13 cellular contexts compared by ENCODE assay signal in the genomic region with DNA sequence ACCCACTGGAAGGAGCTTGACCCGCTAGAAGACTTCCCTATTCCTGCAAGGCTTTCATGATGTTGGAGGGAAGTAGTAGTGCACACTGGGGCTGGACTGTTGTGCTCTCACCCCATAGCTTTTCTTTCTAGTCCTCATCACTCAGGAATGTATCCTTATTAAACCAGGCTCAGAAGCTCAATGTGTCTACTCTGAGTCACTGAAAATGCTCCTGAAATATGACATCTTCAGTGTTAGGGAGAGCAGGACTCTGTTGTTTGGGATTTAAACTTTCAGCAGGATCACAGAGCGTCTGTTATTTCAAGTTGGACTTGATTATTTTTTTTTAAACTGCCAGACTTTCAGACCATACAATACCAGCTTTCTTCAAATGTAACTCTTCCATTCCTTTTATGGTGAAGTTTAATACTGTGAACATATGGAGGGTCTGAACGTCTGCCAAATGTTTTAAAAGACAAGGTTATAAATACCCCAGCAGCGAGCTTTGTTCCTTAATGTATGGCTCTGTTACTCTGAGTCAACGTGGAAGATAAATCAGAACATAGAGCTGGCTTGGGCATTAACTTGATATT.
DNase-seq lines count a peak whose midpoint lies in the region; ATAC-seq and TF ChIP-seq lines count a peak whose summit lies in the region.
"Had no signal": no experiment of that assay in that cellular context is flagged by ENCODE, and none has a peak within 500 bp of the region (broad histone marks: within the 10 kb centered on the region; RNA-seq: fewer than 3 reads in every experiment).

No MANE protein-coding gene starts in this region.

- ATAC-seq in HG03460 (IDR thresholded peaks at IDR 0.05; ENCODE audit: unreplicated experiment) (no peak), GM21529 (IDR thresholded peaks at IDR 0.05; ENCODE audit: unreplicated experiment) (no peak)
- ATAC-seq: GM12878 had no signal

- no peaks in the 10 kb centered on the region for H3K36me3 ChIP-seq in ACC112 (ENCODE audit: insufficient read depth, low read length)
- H3K36me3 ChIP-seq: BLaER1 treated with 17β-estradiol and CSF1 and Interleukin-3, amounts not matched to agents 10 nM and 100 nM; neural progenitor cell had no signal

- H3K4me3 ChIP-seq in ACC112 (ENCODE audit: low read depth, low read length), result peak overlapping the region; percentile 41
- H3K4me3 ChIP-seq: BLaER1 treated with 17β-estradiol and CSF1 and Interleukin-3, amounts not matched to agents 10 nM and 100 nM; GM12878; neural progenitor cell had no signal

- H3K36me3 Mint-ChIP-seq in activated T-cell treated with anti-CD3 and anti-CD28 coated beads, Interleukin-2, amount 50 U/mL, for 24 hours (ENCODE audit: low read depth), result no peaks in the 10 kb centered on the region
- H3K36me3 Mint-ChIP-seq: neural progenitor cell had no signal

- peak overlapping the region; percentile 68 for H2AFZ ChIP-seq in ACC112 (ENCODE audit: low read length, unreplicated experiment)
- H2AFZ ChIP-seq: neural progenitor cell had no signal

- H3K79me2 ChIP-seq in ACC112 (ENCODE audit: control insufficient read depth, insufficient read depth, low read length, unreplicated experiment), result no peaks in the 10 kb centered on the region

- no peak for TF ChIP-seq CTCF in GM13977 (IDR thresholded peaks at IDR 0.05; ENCODE audit: extremely low read depth, insufficient read depth, missing control alignments)

- H3K4me1 Mint-ChIP-seq in activated T-cell treated with anti-CD3 and anti-CD28 coated beads, Interleukin-2, amount 50 U/mL, for 24 hours (ENCODE audit: low read depth), result no peaks in the 10 kb centered on the region
- H3K4me1 Mint-ChIP-seq: neural progenitor cell had no signal

- H3K27me3 ChIP-seq in ACC112 (ENCODE audit: insufficient read depth, low read length), result no peaks in the 10 kb centered on the region
- H3K27me3 ChIP-seq: BLaER1 treated with 17β-estradiol and CSF1 and Interleukin-3, amounts not matched to agents 10 nM and 100 nM; neural progenitor cell had no signal

- DNase-seq in HS-27A (ENCODE audit: low read depth) (peak; percentile 80), amniotic stem cell (lab: John Stamatoyannopoulos, UW) (peak; percentile 70), islet precursor cell (peak; percentile 67), GM13977 (ENCODE audit: low spot score) (no peak)
- no peak for DNase-seq in activated T-cell treated with anti-CD3 and anti-CD28 coated beads, Interleukin-2, amount 50 U/mL, for 24 hours
- DNase-seq: activated CD8-positive, alpha-beta memory T cell treated with anti-CD3 and anti-CD28 coated beads for 24 hours; NCI-H1092 treated with DMSO at 0.1 percent for 48 hours had no signal

- no peak overlapping the region for H3K27ac Mint-ChIP-seq in activated T-cell treated with anti-CD3 and anti-CD28 coated beads, Interleukin-2, amount 50 U/mL, for 24 hours
- H3K27ac Mint-ChIP-seq: neural progenitor cell had no signal

- peak overlapping the region; percentile 87 for H3K27ac ChIP-seq in ACC112 (ENCODE audit: low read depth, low read length)
- H3K27ac ChIP-seq: BLaER1 treated with 17β-estradiol and CSF1 and Interleukin-3, amounts not matched to agents 10 nM and 100 nM; neural progenitor cell had no signal

- in situ Hi-C loops in GM13977 (cut with MboI; ENCODE audit: low pct_unique_long_range_greater_than_20kb, low sequenced_read_pairs, unreplicated experiment), result no loop called here

- no peaks in the 10 kb centered on the region for H3K27me3 Mint-ChIP-seq in activated T-cell treated with anti-CD3 and anti-CD28 coated beads, Interleukin-2, amount 50 U/mL, for 24 hours

- no peak overlapping the region for H3K4me3 Mint-ChIP-seq in activated T-cell treated with anti-CD3 and anti-CD28 coated beads, Interleukin-2, amount 50 U/mL, for 24 hours
- H3K4me3 Mint-ChIP-seq: neural progenitor cell had no signal

- H3K9me3 Mint-ChIP-seq in activated T-cell treated with anti-CD3 and anti-CD28 coated beads, Interleukin-2, amount 50 U/mL, for 24 hours, result peaks cover 11% of the 10 kb centered on the region
- H3K9me3 Mint-ChIP-seq: neural progenitor cell had no signal

- peaks cover 23% of the 10 kb centered on the region for H3K4me1 ChIP-seq in ACC112 (ENCODE audit: control insufficient read depth, insufficient read depth, low read length, unreplicated experiment)
- H3K4me1 ChIP-seq: BLaER1 treated with 17β-estradiol and CSF1 and Interleukin-3, amounts not matched to agents 10 nM and 100 nM; neural progenitor cell had no signal

Comparison
In these comparisons a context has a peak if more than half of its experiments do, and no peak if none do; other contexts are left out.
1. DNase-seq: peak in HS-27A (single experiment), amniotic stem cell (single experiment) and islet precursor cell (single experiment); none in activated T-cell treated with anti-CD3 and anti-CD28 coated beads, Interleukin-2, amount 50 U/mL, for 24 hours (single experiment) and GM13977 (single experiment).